ENCODE assay signal across 1 cellular context in the genomic region with DNA sequence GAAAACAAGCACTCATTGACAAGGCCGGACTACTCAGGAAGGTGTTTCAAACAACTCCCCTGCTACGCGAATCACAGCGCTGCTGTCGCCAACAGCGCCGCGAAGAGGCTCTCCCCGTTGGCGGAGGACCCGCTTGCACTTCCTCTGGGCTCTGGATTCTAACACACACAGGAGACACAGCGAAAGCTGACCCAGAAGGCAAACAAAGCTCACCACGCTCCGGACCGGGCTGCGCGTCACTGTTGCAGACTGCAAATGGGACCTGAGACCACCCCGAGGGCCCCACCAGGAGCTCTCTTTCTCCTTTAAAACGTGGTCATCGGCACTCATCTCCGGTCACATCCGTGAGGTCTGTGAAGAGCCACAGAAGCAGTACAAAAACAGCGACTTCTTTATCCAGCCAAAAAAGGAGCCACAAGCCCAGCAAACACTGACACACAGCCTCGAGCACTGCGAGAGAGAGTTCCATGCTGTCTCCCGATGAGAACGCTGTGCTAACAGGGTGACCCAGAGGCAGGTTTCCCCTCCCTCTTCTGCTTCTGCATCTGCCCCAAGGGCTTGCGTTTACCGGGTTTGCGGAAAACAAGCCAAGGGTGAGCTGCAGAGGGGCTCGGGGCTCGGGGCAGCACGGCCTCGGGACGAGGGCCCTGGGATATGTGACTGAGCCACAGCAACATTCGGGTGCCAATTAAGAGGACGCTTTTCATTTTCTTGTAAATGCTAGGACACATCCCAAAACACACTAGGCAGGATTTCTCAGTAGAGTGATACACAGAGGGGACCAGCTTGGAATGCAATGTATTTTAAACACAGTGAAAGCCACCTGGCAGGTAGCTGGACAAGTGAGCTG.
TF ChIP-seq lines count a peak whose summit lies in the region.

No MANE protein-coding gene starts in this region.

TF ChIP-seq in H1, 55 proteins besides CTCF, POLR2A, EP300 and RAD21:
- TF ChIP-seq RBBP5 (IDR thresholded peaks at IDR 0.05; ENCODE audit: borderline replicate concordance, low read depth, low read length) = no peak
- TF ChIP-seq E2F6 (IDR thresholded peaks at IDR 0.05) = no peak
- TF ChIP-seq CHD2 (IDR thresholded peaks at IDR 0.05; ENCODE audit: low read length) = no peak
- no peak for TF ChIP-seq TAF7 (optimal IDR thresholded peaks at IDR 0.05; ENCODE audit: borderline replicate concordance, low read depth, low read length)
- TF ChIP-seq RFX5 (IDR thresholded peaks at IDR 0.05; ENCODE audit: borderline replicate concordance, low read depth, low read length) = no peak
- TF ChIP-seq TCF12 (IDR thresholded peaks at IDR 0.05; ENCODE audit: low read depth, low read length) = no peak
- no peak for TF ChIP-seq MAX (IDR thresholded peaks at IDR 0.05)
- TF ChIP-seq FOSL1 (IDR thresholded peaks at IDR 0.05; ENCODE audit: insufficient read depth, low read depth, low read length) = no peak
- no peak for TF ChIP-seq TEAD4 (IDR thresholded peaks at IDR 0.05; ENCODE audit: low read depth, low read length)
- no peak for TF ChIP-seq TAF1 (IDR thresholded peaks at IDR 0.05; ENCODE audit: low read depth, low read length)
- TF ChIP-seq CBX5 (IDR thresholded peaks at IDR 0.05; ENCODE audit: low read depth, low read length) = no peak
- no peak for TF ChIP-seq CREB1 (IDR thresholded peaks at IDR 0.05)
- no peak for TF ChIP-seq POU5F1 (IDR thresholded peaks at IDR 0.05; ENCODE audit: low read depth, low read length)
- TF ChIP-seq RXRA (IDR thresholded peaks at IDR 0.05; ENCODE audit: insufficient read depth, low read depth, low read length) = no peak
- no peak for TF ChIP-seq SP2 (IDR thresholded peaks at IDR 0.05; ENCODE audit: low read length)
- no peak for TF ChIP-seq GTF2F1 (IDR thresholded peaks at IDR 0.05; ENCODE audit: borderline replicate concordance, low read depth, low read length)
- TF ChIP-seq CBX8 (IDR thresholded peaks at IDR 0.05; ENCODE audit: borderline replicate concordance, low read depth, low read length) = no peak
- TF ChIP-seq EZH2 (IDR thresholded peaks at IDR 0.05; ENCODE audit: low read depth, low read length, severe bottlenecking) = no peak
- TF ChIP-seq HDAC2 (IDR thresholded peaks at IDR 0.05; ENCODE audit: borderline replicate concordance in 1 of 2, low read depth in 2 of 2, low read length in 2 of 2) = no peak
- TF ChIP-seq CTBP2 (IDR thresholded peaks at IDR 0.05; ENCODE audit: borderline replicate concordance, insufficient read depth, insufficient read length, low read length) = no peak
